ENCODE assay signal across 7 cellular contexts in the genomic region with DNA sequence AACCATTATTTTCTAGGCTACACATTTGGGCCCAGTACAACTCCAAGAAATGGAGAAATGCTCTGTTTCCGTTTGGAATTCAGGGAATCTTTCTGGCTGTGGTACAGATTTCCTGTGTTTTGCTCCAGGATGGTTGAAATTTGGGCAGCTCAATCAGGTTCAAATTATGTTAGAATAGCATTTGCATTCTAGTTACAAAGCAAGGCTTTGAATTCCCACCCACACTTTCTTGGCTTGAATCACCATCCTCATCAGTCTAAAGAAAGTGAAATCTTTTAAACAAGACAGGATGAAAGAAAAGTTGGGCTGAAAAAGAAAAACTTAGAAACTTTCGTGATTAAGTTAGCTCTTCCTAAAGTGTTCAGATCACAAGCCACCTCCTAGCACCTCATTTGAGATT.
"Had no signal": no experiment of that assay in that cellular context is flagged by ENCODE, and none has a peak within 500 bp of the region (broad histone marks: within the 10 kb centered on the region; RNA-seq: fewer than 3 reads in every experiment).

No MANE protein-coding gene starts in this region.

- H3K27ac ChIP-seq: HL-60 had no signal

- H3K27me3 Mint-ChIP-seq: IgD-negative memory B cell had no signal

- H3K36me3 Mint-ChIP-seq: IgD-negative memory B cell had no signal

- H3K4me1 ChIP-seq: HAP-1 had no signal

- DNase-seq: GOT3, H7, HFFc6 had no signal

- H3K36me3 ChIP-seq: HAP-1 had no signal

- H3K4me3 ChIP-seq: HAP-1 had no signal

- H3K27ac Mint-ChIP-seq: HFFc6, IgD-negative memory B cell had no signal

- H3K4me3 Mint-ChIP-seq: HFFc6, IgD-negative memory B cell had no signal

- H3K4me1 Mint-ChIP-seq: IgD-negative memory B cell had no signal

- FAIRE-seq: HepG2 had no signal
